Comparison of ENCODE assay signal across 20 cellular contexts in the genomic region with DNA sequence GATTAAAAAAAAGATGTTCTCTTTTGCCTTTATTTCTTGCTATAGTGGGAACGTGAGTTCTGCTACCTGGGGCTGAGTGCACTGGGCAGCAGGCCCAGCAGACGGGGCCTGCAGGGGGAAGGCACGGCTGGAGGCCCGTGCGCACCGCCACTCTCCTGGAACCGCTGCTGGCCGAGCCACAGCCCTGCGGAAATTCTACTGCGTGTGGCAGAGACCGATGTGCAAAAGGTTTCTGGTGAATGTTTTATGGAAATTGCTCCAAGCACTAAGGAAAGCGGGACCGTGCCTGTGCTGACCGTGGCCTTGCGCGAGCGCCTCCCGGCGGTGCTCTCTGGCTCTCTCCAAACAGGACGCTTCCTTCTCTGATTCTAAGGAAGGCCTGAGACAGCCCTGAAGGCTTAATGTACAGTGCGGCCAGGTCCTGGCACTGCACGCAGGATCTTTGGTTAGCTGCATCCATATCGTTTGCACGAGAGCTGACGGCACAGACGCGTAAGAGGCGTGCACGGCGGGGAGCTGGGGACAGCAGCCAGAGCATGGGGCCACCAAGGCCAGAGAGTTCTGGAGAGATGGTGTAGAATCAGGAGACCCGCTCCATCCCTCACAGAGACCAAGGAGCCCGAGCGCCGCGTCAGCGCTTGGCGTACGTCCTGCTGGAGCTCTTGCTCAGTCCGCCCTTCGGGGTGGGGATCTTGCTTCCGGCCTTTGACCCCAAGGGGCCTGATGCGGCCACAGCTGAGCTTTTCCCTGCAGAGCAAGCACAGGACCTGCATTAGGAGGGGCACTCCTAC. TPM values are rescaled to one million over a fixed set of nuclear protein-coding genes. Genes with fewer than 3 reads are reported as not detected.
"Had no signal": no experiment of that assay in that cellular context is flagged by ENCODE, and none has a peak within 500 bp of the region (broad histone marks: within the 10 kb centered on the region; RNA-seq: fewer than 3 reads in every experiment).

No MANE protein-coding gene starts in this region.

- H3K27ac ChIP-seq: Peyer's patch had no signal

- H3K9me3 Mint-ChIP-seq: activated CD8-positive, alpha-beta T cell treated with anti-CD3 and anti-CD28 coated beads for 36 hours; activated naive CD4-positive, alpha-beta T cell treated with anti-CD3 and anti-CD28 coated beads, Interleukin-2, amount 10 ng/mL, durations not matched to agents 7 days and 5 days; activated naive CD8-positive, alpha-beta T cell treated with anti-CD3 and anti-CD28 coated beads for 36 hours; activated T-cell treated with anti-CD3 and anti-CD28 coated beads, Interleukin-2, amount 50 U/mL, for 72 hours; activated T-helper 2 cell treated with anti-CD3 and anti-CD28 coated beads, Interferon-gamma antibody, Interleukin-2, Interleukin-4, amounts not matched to agents 10 μg/mL and 5 μg/mL and 100 μg/mL, durations not matched to agents 14 hours and 24 hours and 36 hours; T-helper 1 cell treated with Interleukin-12 subunit alpha and Interleukin-12 subunit beta and Interleukin-4 antibody, amounts not matched to agents 30 μg/mL and 1 μg/mL, for 36 hours had no signal

- H3K27ac Mint-ChIP-seq: activated CD8-positive, alpha-beta T cell treated with anti-CD3 and anti-CD28 coated beads for 36 hours; activated naive CD4-positive, alpha-beta T cell treated with anti-CD3 and anti-CD28 coated beads, Interleukin-2, amount 10 ng/mL, durations not matched to agents 7 days and 5 days; activated naive CD8-positive, alpha-beta T cell treated with anti-CD3 and anti-CD28 coated beads for 36 hours; activated T-cell treated with anti-CD3 and anti-CD28 coated beads, Interleukin-2, amount 50 U/mL, for 72 hours; activated T-helper 2 cell treated with anti-CD3 and anti-CD28 coated beads, Interferon-gamma antibody, Interleukin-2, Interleukin-4, amounts not matched to agents 10 μg/mL and 5 μg/mL and 100 μg/mL, durations not matched to agents 14 hours and 24 hours and 36 hours; T-helper 1 cell treated with Interleukin-12 subunit alpha and Interleukin-12 subunit beta and Interleukin-4 antibody, amounts not matched to agents 30 μg/mL and 1 μg/mL, for 36 hours had no signal

- H3K9me3 ChIP-seq: Peyer's patch had no signal

- DNase-seq: activated CD4-positive, alpha-beta T cell treated with anti-CD3 and anti-CD28 coated beads for 4 hours; activated CD8-positive, alpha-beta memory T cell treated with anti-CD3 and anti-CD28 coated beads, Interleukin-2, amount 50 U/mL, for 4 hours; activated CD8-positive, alpha-beta T cell treated with anti-CD3 and anti-CD28 coated beads for 36 hours; activated gamma-delta T cell treated with Interleukin-2 at 50 U/mL for 16 hours; activated naive CD4-positive, alpha-beta T cell treated with anti-CD3 and anti-CD28 coated beads, Interleukin-2, amount 10 ng/mL, durations not matched to agents 7 days and 5 days; activated naive CD8-positive, alpha-beta T cell treated with anti-CD3 and anti-CD28 coated beads for 36 hours; activated T-cell treated with anti-CD3 and anti-CD28 coated beads, Interleukin-2, amount 50 U/mL, for 72 hours; MM.1S; NCI-H1105; NCI-H1436; NCI-H187; NCI-H2081; NCI-H510A treated with DMSO at 0.1 percent for 48 hours; NCI-H69; NK-92 treated with Interleukin-12 subunit alpha and Interleukin-12 subunit beta, amount 100 ng/mL, for 24 hours; Peyer's patch; SHP77 treated with DMSO at 0.1 percent for 48 hours had no signal

- H3K4me3 Mint-ChIP-seq: activated CD8-positive, alpha-beta T cell treated with anti-CD3 and anti-CD28 coated beads for 36 hours; activated naive CD4-positive, alpha-beta T cell treated with anti-CD3 and anti-CD28 coated beads, Interleukin-2, amount 10 ng/mL, durations not matched to agents 7 days and 5 days; activated naive CD8-positive, alpha-beta T cell treated with anti-CD3 and anti-CD28 coated beads for 36 hours; activated T-cell treated with anti-CD3 and anti-CD28 coated beads, Interleukin-2, amount 50 U/mL, for 72 hours; T-helper 1 cell treated with Interleukin-12 subunit alpha and Interleukin-12 subunit beta and Interleukin-4 antibody, amounts not matched to agents 30 μg/mL and 1 μg/mL, for 36 hours had no signal

- H3K27me3 ChIP-seq: Peyer's patch had no signal

- ATAC-seq: activated CD4-positive, CD25-positive, alpha-beta regulatory T cell treated with anti-CD3 and anti-CD28 coated beads, Interleukin-2, amount 50 U/mL, for 24 hours; activated CD8-positive, alpha-beta T cell treated with anti-CD3 and anti-CD28 coated beads for 36 hours; activated T-cell treated with anti-CD3 and anti-CD28 coated beads, Interleukin-2, amount 50 U/mL, for 72 hours had no signal

- H3K27me3 Mint-ChIP-seq: activated CD8-positive, alpha-beta T cell treated with anti-CD3 and anti-CD28 coated beads for 36 hours; activated naive CD4-positive, alpha-beta T cell treated with anti-CD3 and anti-CD28 coated beads, Interleukin-2, amount 10 ng/mL, durations not matched to agents 7 days and 5 days; activated naive CD8-positive, alpha-beta T cell treated with anti-CD3 and anti-CD28 coated beads for 36 hours had no signal

- H3K4me3 ChIP-seq: Peyer's patch had no signal

- H3K4me1 ChIP-seq: Peyer's patch had no signal

- H3K4me1 Mint-ChIP-seq: activated naive CD4-positive, alpha-beta T cell treated with anti-CD3 and anti-CD28 coated beads, Interleukin-2, amount 10 ng/mL, durations not matched to agents 7 days and 5 days; activated naive CD8-positive, alpha-beta T cell treated with anti-CD3 and anti-CD28 coated beads for 36 hours had no signal

RNA-seq across cellular contexts. Expression of gene SMIM1, which starts 42.4 kb away (rescaled TPM):
- total RNA-seq: Peyer's patch had no signal
